In genomic region chr6:167932468-167933276, GRCh38 we compare ENCODE assay signal across 15 cellular contexts.
A peak's percentile ranks its signal among the peaks of the same experiment; 100 is the strongest.
DNase-seq lines count a peak whose midpoint lies in the region; ATAC-seq and TF ChIP-seq lines count a peak whose summit lies in the region.
"Had no signal": no experiment of that assay in that cellular context is flagged by ENCODE, and none has a peak within 500 bp of the region (broad histone marks: within the 10 kb centered on the region; RNA-seq: fewer than 3 reads in every experiment).

No MANE protein-coding gene starts in this region.

- H3K9me3 ChIP-seq in heart right ventricle (no peaks in the 10 kb centered on the region), duodenal mucosa (ENCODE audit: control insufficient read depth in 1 of 2, low read length in 2 of 2) (no peaks in the 10 kb centered on the region), lower lobe of right lung (no peaks in the 10 kb centered on the region)
- H3K9me3 ChIP-seq: adrenal gland had no signal

- no peaks in the 10 kb centered on the region for H3K9me3 Mint-ChIP-seq in effector memory CD8-positive, alpha-beta T cell
- H3K9me3 Mint-ChIP-seq in activated CD4-positive, alpha-beta T cell treated with anti-CD3 and anti-CD28 coated beads for 36 hours (ENCODE audit: low read depth) = no peaks in the 10 kb centered on the region
- H3K9me3 Mint-ChIP-seq: stimulated activated naive CD8-positive, alpha-beta T cell treated with anti-CD3 and anti-CD28 coated beads, Interleukin-15, Interleukin-2, amounts not matched to agents 100 ng/mL and 50 ng/mL, for 24 hours had no signal

- DNase-seq in heart right ventricle (no peak), left cardiac atrium (no peak), lower lobe of right lung (no peak), mesendoderm (no peak)
- DNase-seq in effector memory CD8-positive, alpha-beta T cell = no peak
- DNase-seq in activated CD4-positive, alpha-beta T cell treated with anti-CD3 and anti-CD28 coated beads for 36 hours = no peak
- DNase-seq: activated CD8-positive, alpha-beta memory T cell treated with anti-CD3 and anti-CD28 coated beads for 24 hours; adrenal gland; HCEC 1CT; NCI-H1105 treated with DMSO at 0.1 percent for 48 hours; NCI-H774; T-helper 1 cell had no signal

- CTCF ChIA-PET in activated CD4-positive, alpha-beta T cell treated with anti-CD3 and anti-CD28 coated beads for 36 hours (lab: Charles Lee) = no interaction called here

- no peak overlapping the region for H4K8ac ChIP-seq in mesendoderm (ENCODE audit: low read depth, low read length)

- no peak overlapping the region for H2BK5ac ChIP-seq in mesendoderm (ENCODE audit: low read length)

- peaks cover 0 to 50% (median 15%) of the 10 kb centered on the region in 9 donors for H3K36me3 ChIP-seq in heart right ventricle
- H3K36me3 ChIP-seq in duodenal mucosa (ENCODE audit: control insufficient read depth in 1 of 2, insufficient read depth in 2 of 2, low read length in 2 of 2) = peaks cover 14 to 43% of the 10 kb centered on the region in 2 donors
- H3K36me3 ChIP-seq in lower lobe of right lung = peaks cover 40% of the 10 kb centered on the region
- H3K36me3 ChIP-seq in mesendoderm (ENCODE audit: control insufficient read depth, insufficient read depth, low read length) = peaks cover 2% of the 10 kb centered on the region

- ATAC-seq in heart right ventricle = no peak
- ATAC-seq in left cardiac atrium = no peak
- ATAC-seq in lower lobe of right lung = peak; percentile 68 to 73
- ATAC-seq in effector memory CD8-positive, alpha-beta T cell (replicated peaks) = no peak
- no peak for ATAC-seq in activated CD4-positive, alpha-beta T cell treated with anti-CD3 and anti-CD28 coated beads for 36 hours
- no peak for ATAC-seq in GM19035 (IDR thresholded peaks at IDR 0.05; ENCODE audit: unreplicated experiment)

- H3K36me3 Mint-ChIP-seq in effector memory CD8-positive, alpha-beta T cell (ENCODE audit: insufficient read depth) = no peaks in the 10 kb centered on the region
- H3K36me3 Mint-ChIP-seq in activated CD4-positive, alpha-beta T cell treated with anti-CD3 and anti-CD28 coated beads for 36 hours (ENCODE audit: low read depth) = no peaks in the 10 kb centered on the region

- H3K4me1 ChIP-seq in heart right ventricle (peaks cover 0 to 27% (median 23%) of the 10 kb centered on the region in 9 donors), duodenal mucosa (ENCODE audit: control insufficient read depth in 1 of 2, insufficient read depth in 2 of 2, low read length in 2 of 2) (peaks cover 8 to 17% of the 10 kb centered on the region in 2 donors), lower lobe of right lung (peaks cover 19% of the 10 kb centered on the region), mesendoderm (ENCODE audit: control insufficient read depth, low read depth, low read length) (no peaks in the 10 kb centered on the region)
- H3K4me1 ChIP-seq: adrenal gland had no signal

- H3K4me3 ChIP-seq in heart right ventricle = no peak overlapping the region
- peak overlapping the region; percentile 7 to 37 for H3K4me3 ChIP-seq in duodenal mucosa (ENCODE audit: low read depth in 1 of 2, low read length in 2 of 2)
- peak overlapping the region; percentile 32 for H3K4me3 ChIP-seq in lower lobe of right lung
- H3K4me3 ChIP-seq in mesendoderm (ENCODE audit: low read length) = no peak overlapping the region
- H3K4me3 ChIP-seq: adrenal gland had no signal

- H3K4ac ChIP-seq in mesendoderm (ENCODE audit: low read depth, low read length) = no peak overlapping the region

- POLR2A ChIA-PET in activated CD4-positive, alpha-beta T cell treated with anti-CD3 and anti-CD28 coated beads for 36 hours (lab: Charles Lee) = no interaction called here

- no peak overlapping the region for H2BK120ac ChIP-seq in mesendoderm (ENCODE audit: low read depth, low read length)

- H3K18ac ChIP-seq in mesendoderm (ENCODE audit: low read length) = no peak overlapping the region

- H3K23ac ChIP-seq in mesendoderm (ENCODE audit: low read length) = no peak overlapping the region

- H3K27me3 ChIP-seq in heart right ventricle = no peaks in the 10 kb centered on the region
- no peaks in the 10 kb centered on the region for H3K27me3 ChIP-seq in duodenal mucosa (ENCODE audit: control insufficient read depth in 1 of 2, insufficient read depth in 2 of 2, low read length in 2 of 2)
- H3K27me3 ChIP-seq in lower lobe of right lung (ENCODE audit: low read depth) = no peaks in the 10 kb centered on the region
- H3K27me3 ChIP-seq in mesendoderm (ENCODE audit: insufficient read depth, low read length, poor library complexity) = no peaks in the 10 kb centered on the region
- H3K27me3 ChIP-seq: adrenal gland had no signal

- TF ChIP-seq CTCF in heart right ventricle (IDR thresholded peaks at IDR 0.05) = no peak
- TF ChIP-seq CTCF in lower lobe of right lung (IDR thresholded peaks at IDR 0.05) = no peak

- no peak overlapping the region for H2AK5ac ChIP-seq in mesendoderm (ENCODE audit: low read length)

- H3K4me3 Mint-ChIP-seq in effector memory CD8-positive, alpha-beta T cell = no peak overlapping the region
- H3K4me3 Mint-ChIP-seq in activated CD4-positive, alpha-beta T cell treated with anti-CD3 and anti-CD28 coated beads for 36 hours = no peak overlapping the region
- H3K4me3 Mint-ChIP-seq: stimulated activated naive CD8-positive, alpha-beta T cell treated with anti-CD3 and anti-CD28 coated beads, Interleukin-15, Interleukin-2, amounts not matched to agents 100 ng/mL and 50 ng/mL, for 24 hours had no signal

- H3K56ac ChIP-seq in mesendoderm (ENCODE audit: low read length) = no peak overlapping the region

- 86 to 88% methylated on average over 12 of the region's 12 CpGs for WGBS in heart right ventricle, 2 donors
- no CpG with 5 or more reads among the region's 12 CpGs for WGBS in mesendoderm (ENCODE audit: extremely low coverage, insufficient coverage, low lambda C conversion rate)

- H3K4me1 Mint-ChIP-seq in effector memory CD8-positive, alpha-beta T cell (ENCODE audit: low read depth in 2 of 2) = no peaks in the 10 kb centered on the region
- H3K4me1 Mint-ChIP-seq in activated CD4-positive, alpha-beta T cell treated with anti-CD3 and anti-CD28 coated beads for 36 hours = no peaks in the 10 kb centered on the region

- no peaks in the 10 kb centered on the region for H3K79me2 ChIP-seq in mesendoderm (ENCODE audit: control insufficient read depth, insufficient read depth, low read length)

- H3K27ac Mint-ChIP-seq in effector memory CD8-positive, alpha-beta T cell = no peak overlapping the region
- no peak overlapping the region for H3K27ac Mint-ChIP-seq in activated CD4-positive, alpha-beta T cell treated with anti-CD3 and anti-CD28 coated beads for 36 hours
- H3K27ac Mint-ChIP-seq: stimulated activated naive CD8-positive, alpha-beta T cell treated with anti-CD3 and anti-CD28 coated beads, Interleukin-15, Interleukin-2, amounts not matched to agents 100 ng/mL and 50 ng/mL, for 24 hours had no signal

- H2BK15ac ChIP-seq in mesendoderm (replicated peaks; ENCODE audit: low read depth) = no peak overlapping the region

- H3K27ac ChIP-seq in heart right ventricle = peak overlapping the region in 7 of 10 donors; percentile 11 to 91 (median 81)
- peak overlapping the region; percentile 32 for H3K27ac ChIP-seq in duodenal mucosa (ENCODE audit: low read depth, low read length)
- H3K27ac ChIP-seq in lower lobe of right lung = peak overlapping the region; percentile 76
- H3K27ac ChIP-seq in mesendoderm (ENCODE audit: low read depth, low read length) = no peak overlapping the region
- H3K27ac ChIP-seq: adrenal gland had no signal

- intact Hi-C loops in heart right ventricle (cut with DNase I) (loop anchor here in 4 of 10 donors (10.0 kb wide), 3 partner anchors 102 to 122 kb away; no protein-coding TSS in a partner anchor), left cardiac atrium (cut with DNase I) (no loop called here), lower lobe of right lung (cut with DNase I) (no loop called here)
- intact Hi-C loops in activated CD4-positive, alpha-beta T cell treated with anti-CD3 and anti-CD28 coated beads for 36 hours (cut with DNase I, micrococcal nuclease) = no loop called here

- H3K79me1 ChIP-seq in mesendoderm (ENCODE audit: low read length) = peaks cover 9% of the 10 kb centered on the region

- H4K5ac ChIP-seq in mesendoderm (ENCODE audit: low read length) = no peak overlapping the region

- H3K9ac ChIP-seq in duodenal mucosa (ENCODE audit: low read depth in 1 of 2, low read length in 2 of 2) (peak overlapping the region in 1 of 2 donors; percentile 11), mesendoderm (ENCODE audit: low read length) (no peak overlapping the region)

- H3K27me3 Mint-ChIP-seq in effector memory CD8-positive, alpha-beta T cell = peaks cover 1 to 6% of the 10 kb centered on the region in 2 donors
- peaks cover 5% of the 10 kb centered on the region for H3K27me3 Mint-ChIP-seq in activated CD4-positive, alpha-beta T cell treated with anti-CD3 and anti-CD28 coated beads for 36 hours
- H3K27me3 Mint-ChIP-seq: stimulated activated naive CD8-positive, alpha-beta T cell treated with anti-CD3 and anti-CD28 coated beads, Interleukin-15, Interleukin-2, amounts not matched to agents 100 ng/mL and 50 ng/mL, for 24 hours had no signal

- no peak overlapping the region for H3K4me2 ChIP-seq in mesendoderm (ENCODE audit: low read length)

Comparison
In these comparisons a context has a peak if more than half of its experiments do, and no peak if none do; other contexts are left out.
1. ATAC-seq: peak in lower lobe of right lung (2 of 2); none in heart right ventricle (0 of 8), left cardiac atrium (0 of 2), effector memory CD8-positive, alpha-beta T cell (single experiment), activated CD4-positive, alpha-beta T cell treated with anti-CD3 and anti-CD28 coated beads for 36 hours (single experiment) and GM19035 (single experiment).
2. H3K4me3 ChIP-seq: peak in duodenal mucosa (2 of 2) and lower lobe of right lung (single experiment); none in heart right ventricle (0 of 10) and mesendoderm (single experiment).